18 cellular contexts compared by ENCODE assay signal in the genomic region with DNA sequence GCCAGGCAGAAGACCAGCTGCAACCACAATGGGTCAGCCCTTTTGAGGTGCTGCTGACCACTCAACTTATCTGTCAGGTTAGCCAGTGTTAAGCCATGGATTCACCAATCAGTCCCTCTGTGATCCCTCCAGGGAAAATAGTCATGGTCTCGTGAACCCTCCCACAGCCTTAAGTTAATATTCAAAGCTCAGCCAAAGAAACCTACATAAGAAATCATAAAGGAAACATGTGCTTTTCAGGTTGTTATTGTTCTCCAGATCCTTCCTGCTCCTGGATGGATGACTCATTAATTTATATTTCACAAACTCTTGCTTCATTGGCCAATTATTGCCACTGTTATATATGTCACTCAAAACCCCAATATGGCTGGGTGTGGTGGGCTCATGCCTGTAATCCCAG.
"Had no signal": no experiment of that assay in that cellular context is flagged by ENCODE, and none has a peak within 500 bp of the region (broad histone marks: within the 10 kb centered on the region; RNA-seq: fewer than 3 reads in every experiment).

No MANE protein-coding gene starts in this region.

- H3K9me3 ChIP-seq: gastrocnemius medialis, neutrophil, psoas muscle had no signal

- H3K4me3 ChIP-seq: gastrocnemius medialis, left ventricle myocardium inferior, lower lobe of right lung, psoas muscle, right atrium auricular region, sigmoid colon, skin epidermis had no signal

- H3K27me3 ChIP-seq: gastrocnemius medialis, neutrophil, right atrium auricular region, sigmoid colon had no signal

- H3K4me1 ChIP-seq: gastrocnemius medialis, left ventricle myocardium inferior, lower lobe of right lung, psoas muscle, right atrium auricular region, sigmoid colon had no signal

- H3K36me3 ChIP-seq: gastrocnemius medialis, left ventricle myocardium inferior, lower lobe of right lung, neutrophil, right atrium auricular region, sigmoid colon had no signal

- ATAC-seq: gastrocnemius medialis; left cardiac atrium; lower lobe of right lung; naive thymus-derived CD8-positive, alpha-beta T cell; psoas muscle had no signal

- DNase-seq: cortex of kidney; effector memory CD4-positive, alpha-beta T cell; gastrocnemius medialis; glutamatergic neuron; immature natural killer cell; kidney; left cardiac atrium; left ventricle myocardium inferior; lower lobe of right lung; mesenchymal stem cell; midbrain; naive thymus-derived CD8-positive, alpha-beta T cell; psoas muscle; sigmoid colon; stimulated activated naive CD4-positive, alpha-beta T cell had no signal

- H3K27ac ChIP-seq: gastrocnemius medialis, left ventricle myocardium inferior, lower lobe of right lung, neutrophil, psoas muscle, right atrium auricular region, sigmoid colon, skin epidermis had no signal
